14 cellular contexts compared by ENCODE assay signal in the genomic region with DNA sequence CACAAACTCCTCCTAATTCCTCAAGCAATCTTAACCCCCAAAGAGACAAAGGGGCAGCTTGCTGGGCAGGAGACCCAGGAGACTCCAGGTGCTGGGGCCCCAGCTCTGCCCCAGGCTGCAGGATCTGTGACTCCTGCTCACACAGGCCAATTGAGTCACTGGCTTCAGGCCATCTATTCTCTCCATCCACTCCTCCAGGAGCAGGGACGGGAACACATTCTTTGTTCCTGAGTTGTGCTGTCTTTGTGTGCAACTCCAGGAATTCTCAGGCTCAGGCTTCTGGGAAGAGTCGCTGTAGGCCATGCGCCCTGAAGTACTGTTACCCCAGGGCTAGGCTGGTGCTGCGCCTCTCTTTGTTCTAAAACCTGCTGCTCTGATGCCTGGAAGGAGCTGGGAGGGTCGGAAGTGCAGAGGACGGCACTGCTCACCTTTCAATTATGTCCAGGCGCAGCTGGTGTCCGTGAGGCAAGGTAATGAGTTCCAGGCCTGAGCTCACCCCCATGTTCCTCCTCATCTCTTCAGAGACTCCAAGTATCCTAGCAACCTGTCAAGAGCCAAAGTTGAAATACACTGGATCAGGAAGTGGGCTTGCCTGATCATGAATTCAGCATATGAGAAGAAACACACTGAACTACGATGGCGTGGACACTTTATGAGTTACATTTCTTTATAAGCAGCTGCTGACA.
DNase-seq lines count a peak whose midpoint lies in the region; ATAC-seq, FAIRE-seq and TF ChIP-seq lines count a peak whose summit lies in the region.
"Had no signal": no experiment of that assay in that cellular context is flagged by ENCODE, and none has a peak within 500 bp of the region (broad histone marks: within the 10 kb centered on the region; RNA-seq: fewer than 3 reads in every experiment).

No MANE protein-coding gene starts in this region.

- H3K9me3 ChIP-seq in mesodermal cell (ENCODE audit: control insufficient read depth, low read length), result no peaks in the 10 kb centered on the region
- H3K9me3 ChIP-seq in ascending aorta, result no peaks in the 10 kb centered on the region
- H3K9me3 ChIP-seq: neutrophil had no signal

- peaks cover 92% of the 10 kb centered on the region for H3K36me3 ChIP-seq in mesodermal cell (ENCODE audit: control insufficient read depth, insufficient read depth, low read length)
- H3K36me3 ChIP-seq in ascending aorta, result peaks cover 33 to 58% of the 10 kb centered on the region in 2 donors
- H3K36me3 ChIP-seq: neutrophil had no signal

- H3K4me1 ChIP-seq in mesodermal cell (ENCODE audit: control insufficient read depth, insufficient read depth, low read length, poor library complexity, severe bottlenecking) (peaks cover 38% of the 10 kb centered on the region), ascending aorta (peaks cover 6 to 10% of the 10 kb centered on the region in 2 donors)

- 88 to 94% methylated on average over 4 to 9 of the region's 10 CpGs for WGBS in mesodermal cell (ENCODE audit: insufficient coverage in 2 of 2), 2 experiments

- intact Hi-C loops in ascending aorta (cut with DNase I), result no loop called here

- no peak for FAIRE-seq in GM12892 (lab: Jason Lieb, UNC)

- in situ Hi-C loops in astrocyte of the spinal cord (cut with HindIII; ENCODE audit: low sequenced_read_pairs), result no loop called here

- peak overlapping the region; percentile 63 for H3K27ac ChIP-seq in mesodermal cell (ENCODE audit: low read depth, low read length, severe bottlenecking)
- H3K27ac ChIP-seq in ascending aorta, result no peak overlapping the region
- H3K27ac ChIP-seq: neutrophil had no signal

- no peak for ATAC-seq in GM19351 (IDR thresholded peaks at IDR 0.05; ENCODE audit: unreplicated experiment)

- DNase-seq in DMS79 treated with DMSO at 0.1 percent for 48 hours (lab: John Stamatoyannopoulos, UW), result peak; percentile 88
- peak; percentile 64 for DNase-seq in NCI-H146 (lab: John Stamatoyannopoulos, UW)
- peak; percentile 35 for DNase-seq in astrocyte of the spinal cord (ENCODE audit: low read depth, low spot score)
- DNase-seq in HUDEP-2 (lab: John Stamatoyannopoulos, UW; ENCODE audit: unreplicated experiment in 76 of 76), result no peak
- no peak for DNase-seq in GM12892 (ENCODE audit: insufficient read length)
- DNase-seq in ascending aorta (ENCODE audit: low spot score in 2 of 2), result no peak
- DNase-seq: activated CD4-positive, alpha-beta T cell treated with anti-CD3 and anti-CD28 coated beads, Interleukin-2, amount 50 U/mL, for 4 hours; activated naive CD4-positive, alpha-beta T cell treated with anti-CD3 and anti-CD28 coated beads for 36 hours; CD4-positive, alpha-beta T cell; foreskin melanocyte; stimulated activated naive CD4-positive, alpha-beta T cell had no signal

- H3K27me3 ChIP-seq in ascending aorta, result no peaks in the 10 kb centered on the region
- H3K27me3 ChIP-seq: neutrophil had no signal

- H3K4me3 ChIP-seq in astrocyte of the spinal cord (ENCODE audit: low read depth, low read length) (no peak overlapping the region), mesodermal cell (ENCODE audit: extremely low read depth, insufficient read depth, low read length, poor library complexity, severe bottlenecking) (no peak overlapping the region), ascending aorta (no peak overlapping the region)

- TF ChIP-seq CTCF in astrocyte of the spinal cord (IDR thresholded peaks at IDR 0.05; ENCODE audit: low read depth, low read length) (no peak), ascending aorta (IDR thresholded peaks at IDR 0.05) (no peak)

- TF ChIP-seq POLR2A in GM12892 (IDR thresholded peaks at IDR 0.05; ENCODE audit: low read depth, low read length), result no peak

Comparison
In these comparisons a context has a peak if more than half of its experiments do, and no peak if none do; other contexts are left out.
1. DNase-seq: peak in DMS79 treated with DMSO at 0.1 percent for 48 hours (single experiment), NCI-H146 (single experiment) and astrocyte of the spinal cord (single experiment); none in HUDEP-2 (0 of 76), GM12892 (single experiment) and ascending aorta (0 of 2).